In the genomic region with DNA sequence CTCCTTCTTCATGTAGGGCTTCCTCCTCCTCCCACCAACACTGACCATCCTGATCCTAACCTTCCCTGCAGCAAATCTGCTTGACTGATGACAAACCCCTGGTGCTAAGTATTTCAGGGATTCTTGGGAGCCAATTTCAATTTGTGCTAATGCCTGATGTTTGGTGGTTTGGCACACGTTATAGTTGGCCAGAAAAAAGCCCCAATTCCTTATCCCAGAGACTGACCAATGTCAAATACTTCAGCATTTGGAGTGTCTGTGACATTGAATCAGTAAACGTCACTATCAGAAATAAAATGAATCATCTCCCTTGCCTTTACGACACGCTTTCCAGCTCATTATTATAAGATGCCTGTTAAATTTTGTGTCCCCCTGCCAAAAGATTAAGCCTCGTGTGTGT, we compare ENCODE assay signal across 20 cellular contexts.
"Had no signal": no experiment of that assay in that cellular context is flagged by ENCODE, and none has a peak within 500 bp of the region (broad histone marks: within the 10 kb centered on the region; RNA-seq: fewer than 3 reads in every experiment).

No MANE protein-coding gene starts in this region.

- H3K4me1 Mint-ChIP-seq: endodermal cell; naive thymus-derived CD8-positive, alpha-beta T cell had no signal

- DNase-seq: effector CD4-positive, alpha-beta T cell; endodermal cell; erythroblast; heart right ventricle; islet precursor cell; mammary epithelial cell; mucosa of descending colon; naive thymus-derived CD8-positive, alpha-beta T cell; sigmoid colon; small intestine; stimulated activated CD4-positive, alpha-beta T cell treated with anti-CD3 and anti-CD28 coated beads, Interleukin-12 subunit alpha, Interleukin-12 subunit beta, amount 100 ng/mL, for 4 hours; stimulated activated CD4-positive, alpha-beta T cell treated with anti-CD3 and anti-CD28 coated beads, Interleukin-2, amount 100 ng/mL, for 48 hours; stimulated activated naive CD4-positive, alpha-beta T cell treated with Interleukin-2 at 50 U/mL for 16 hours; trophoblast cell had no signal

- H3K4me3 ChIP-seq: coronary artery, heart right ventricle, mucosa of descending colon, right atrium auricular region, sigmoid colon had no signal

- FAIRE-seq: endothelial cell of umbilical vein, frontal cortex, small intestine had no signal

- H3K4me1 ChIP-seq: heart right ventricle, right atrium auricular region, sigmoid colon had no signal

- H3K4me3 Mint-ChIP-seq: endodermal cell; naive thymus-derived CD8-positive, alpha-beta T cell had no signal

- H3K27ac Mint-ChIP-seq: endodermal cell; naive thymus-derived CD8-positive, alpha-beta T cell had no signal

- H3K27ac ChIP-seq: coronary artery, heart right ventricle, neutrophil, right atrium auricular region, sigmoid colon had no signal

- H3K36me3 Mint-ChIP-seq: naive thymus-derived CD8-positive, alpha-beta T cell had no signal

- H3K36me3 ChIP-seq: heart right ventricle, neutrophil, right atrium auricular region, sigmoid colon had no signal

- H3K9me3 ChIP-seq: mucosa of descending colon, neutrophil, right atrium auricular region, sigmoid colon had no signal

- H3K27me3 ChIP-seq: neutrophil, right atrium auricular region, sigmoid colon had no signal

- ATAC-seq: heart right ventricle; left lobe of liver; mucosa of descending colon; naive thymus-derived CD8-positive, alpha-beta T cell had no signal
